12 cellular contexts compared by ENCODE assay signal in genomic region chr10:1736180-1736971, GRCh38. TPM values are rescaled to one million over a fixed set of nuclear protein-coding genes. Genes with fewer than 3 reads are reported as not detected.
DNase-seq lines count a peak whose midpoint lies in the region; TF ChIP-seq lines count a peak whose summit lies in the region.
"Had no signal": no experiment of that assay in that cellular context is flagged by ENCODE, and none has a peak within 500 bp of the region (broad histone marks: within the 10 kb centered on the region; RNA-seq: fewer than 3 reads in every experiment).

No MANE protein-coding gene starts in this region.

- peak overlapping the region; percentile 67 to 87 (median 74) for H3K4me3 Mint-ChIP-seq in IgD-negative memory B cell
- H3K4me3 Mint-ChIP-seq: HFFc6 had no signal

- no peak overlapping the region for H2AFZ ChIP-seq in trophoblast cell (ENCODE audit: insufficient read depth, low read length, poor library complexity)

- no peak overlapping the region for H4K91ac ChIP-seq in trophoblast cell (ENCODE audit: low read depth, low read length)

- H2BK12ac ChIP-seq in trophoblast cell (ENCODE audit: low read length), result no peak overlapping the region

- 4 to 5% methylated on average over 43 of the region's 43 CpGs for WGBS in esophagus, 2 donors
- no CpG with 5 or more reads among the region's 43 CpGs for WGBS in trophoblast cell (ENCODE audit: extremely low coverage, insufficient coverage, insufficient read length)

- no peaks in the 10 kb centered on the region for H3K79me1 ChIP-seq in trophoblast cell (ENCODE audit: low read length)

- H3K27me3 ChIP-seq in esophagus (ENCODE audit: control insufficient read depth in 1 of 2, insufficient read depth in 2 of 2, low read length in 2 of 2) (no peaks in the 10 kb centered on the region), trophoblast cell (ENCODE audit: insufficient read depth, low read length) (peaks cover 21% of the 10 kb centered on the region)

- H3K4me2 ChIP-seq in trophoblast cell (ENCODE audit: low read length), result peak overlapping the region; percentile 55

- no peaks in the 10 kb centered on the region for H3K4me1 ChIP-seq in esophagus (ENCODE audit: control insufficient read depth in 2 of 2, insufficient read depth in 2 of 2, low read length in 1 of 2)
- peaks cover 8% of the 10 kb centered on the region in 2 experiments for H3K4me1 ChIP-seq in trophoblast cell (ENCODE audit: control insufficient read depth in 1 of 2, insufficient read depth in 2 of 2, low read length in 2 of 2)

- H3K4me1 Mint-ChIP-seq in IgD-negative memory B cell, result peaks cover 15 to 23% (median 21%) of the 10 kb centered on the region in 3 donors
- H3K4me1 Mint-ChIP-seq: activated naive CD8-positive, alpha-beta T cell treated with anti-CD3 and anti-CD28 coated beads, Interleukin-2, amount 10 ng/mL, durations not matched to agents 7 days and 5 days had no signal

- no peak overlapping the region for H2BK5ac ChIP-seq in trophoblast cell (ENCODE audit: low read depth, low read length, poor library complexity)

- H3K36me3 ChIP-seq in esophagus (ENCODE audit: control insufficient read depth in 2 of 2, insufficient read depth in 2 of 2, low read length in 1 of 2), result no peaks in the 10 kb centered on the region
- H3K36me3 ChIP-seq in trophoblast cell (ENCODE audit: control insufficient read depth in 1 of 2, insufficient read depth in 2 of 2, low read length in 2 of 2), result no peaks in the 10 kb centered on the region
- H3K36me3 ChIP-seq: pancreas had no signal

- no peak overlapping the region for H3K4ac ChIP-seq in trophoblast cell (ENCODE audit: low read depth, low read length)

- no peak overlapping the region for H4K12ac ChIP-seq in trophoblast cell (ENCODE audit: low read depth, low read length)

- TF ChIP-seq CTCF in GM12864 (IDR thresholded peaks at IDR 0.05; ENCODE audit: low read depth, low read length, missing control alignments), result no peak

- H4K8ac ChIP-seq in trophoblast cell (ENCODE audit: low read depth, low read length), result no peak overlapping the region

- H3K27me3 Mint-ChIP-seq in IgD-negative memory B cell, result peaks cover 73% of the 10 kb centered on the region

- H3K36me3 Mint-ChIP-seq in IgD-negative memory B cell, result no peaks in the 10 kb centered on the region
- H3K36me3 Mint-ChIP-seq: activated naive CD8-positive, alpha-beta T cell treated with anti-CD3 and anti-CD28 coated beads, Interleukin-2, amount 10 ng/mL, durations not matched to agents 7 days and 5 days had no signal

- H3K9ac ChIP-seq in trophoblast cell (ENCODE audit: low read length), result no peak overlapping the region

- no peaks in the 10 kb centered on the region for H3K79me2 ChIP-seq in trophoblast cell (ENCODE audit: control insufficient read depth, insufficient read depth, low read length, poor library complexity)

- H3K9me3 Mint-ChIP-seq in IgD-negative memory B cell, result no peaks in the 10 kb centered on the region
- H3K9me3 Mint-ChIP-seq: activated naive CD8-positive, alpha-beta T cell treated with anti-CD3 and anti-CD28 coated beads, Interleukin-2, amount 10 ng/mL, durations not matched to agents 7 days and 5 days had no signal

- peaks cover 0 to 2% of the 10 kb centered on the region in 2 donors for H3K9me3 ChIP-seq in esophagus (ENCODE audit: control insufficient read depth in 2 of 2, insufficient read depth in 1 of 2, low read depth in 1 of 2, low read length in 1 of 2)
- H3K9me3 ChIP-seq in trophoblast cell (ENCODE audit: insufficient read depth, low read depth, low read length), result no peaks in the 10 kb centered on the region
- H3K9me3 ChIP-seq: pancreas had no signal

- H3K4me3 ChIP-seq in GM12864 (ENCODE audit: low read depth, low read length) (peak overlapping the region; percentile 58), esophagus (ENCODE audit: low read depth in 1 of 2, low read length in 2 of 2) (peak overlapping the region; percentile 49 to 58), trophoblast cell (ENCODE audit: low read depth, low read length) (no peak overlapping the region)

- no peak for DNase-seq in GM12864 (ENCODE audit: low read depth)
- DNase-seq in trophoblast cell, result no peak
- no peak for DNase-seq in NCI-H2107 treated with DMSO at 0.1 percent for 48 hours (lab: John Stamatoyannopoulos, UW; ENCODE audit: unreplicated experiment)
- no peak for DNase-seq in LoVo (ENCODE audit: low spot score)
- no peak for DNase-seq in NCI-H1436 treated with DMSO at 0.1 percent for 48 hours (lab: John Stamatoyannopoulos, UW)
- DNase-seq in NCI-H187 treated with DMSO at 0.1 percent for 48 hours (lab: John Stamatoyannopoulos, UW), result no peak
- DNase-seq: activated CD4-positive, CD25-positive, alpha-beta regulatory T cell; HFFc6 had no signal

- H3K27ac Mint-ChIP-seq in IgD-negative memory B cell, result no peak overlapping the region
- H3K27ac Mint-ChIP-seq: activated naive CD8-positive, alpha-beta T cell treated with anti-CD3 and anti-CD28 coated beads, Interleukin-2, amount 10 ng/mL, durations not matched to agents 7 days and 5 days; HFFc6 had no signal

- no peak overlapping the region for H3K27ac ChIP-seq in esophagus (ENCODE audit: low read depth in 2 of 2, low read length in 1 of 2)
- H3K27ac ChIP-seq in trophoblast cell (ENCODE audit: low read depth, low read length), result no peak overlapping the region
- H3K27ac ChIP-seq: pancreas had no signal

- no peak overlapping the region for H2AK5ac ChIP-seq in trophoblast cell (ENCODE audit: low read length)

- no peak overlapping the region for H2BK120ac ChIP-seq in trophoblast cell (ENCODE audit: insufficient read depth, low read length, poor library complexity)

- no peak overlapping the region for H3K18ac ChIP-seq in trophoblast cell (ENCODE audit: low read length)

- H3K23ac ChIP-seq in trophoblast cell (ENCODE audit: low read length), result no peak overlapping the region

- H3K14ac ChIP-seq in trophoblast cell (ENCODE audit: low read length), result no peak overlapping the region

RNA-seq across cellular contexts. Expression of gene ADARB2, which starts 0.9 kb away (rescaled TPM):
- polyA plus RNA-seq in IgD-negative memory B cell, result not detected
- polyA plus RNA-seq in esophagus, result under 1 TPM; 0.33 to 0.65 TPM
- polyA plus RNA-seq in trophoblast cell (2013), result 0.15 and 0.21 TPM in 2 replicates
